Comparison of ENCODE assay signal across 1 cellular context in genomic region chr12:51827925-51828818, GRCh38.
TF ChIP-seq lines count a peak whose summit lies in the region.

No MANE protein-coding gene starts in this region.

TF ChIP-seq in GM23338, 12 proteins besides CTCF, POLR2A, EP300 and RAD21 (continued from another document):
- no peak for TF ChIP-seq ZNF462 (CRISPR knock-in tag; IDR thresholded peaks at IDR 0.05)
- no peak for TF ChIP-seq ZNF331 (CRISPR knock-in tag; IDR thresholded peaks at IDR 0.05; ENCODE audit: low read depth)
- TF ChIP-seq NANOG (IDR thresholded peaks at IDR 0.05; ENCODE audit: borderline replicate concordance): no peak
